In genomic region chr1:219871427-219872057, GRCh38 we compare ENCODE assay signal across 26 cellular contexts. TPM values are rescaled to one million over a fixed set of nuclear protein-coding genes. Genes with fewer than 3 reads are reported as not detected.
DNase-seq lines count a peak whose midpoint lies in the region; ATAC-seq and TF ChIP-seq lines count a peak whose summit lies in the region.
"Had no signal": no experiment of that assay in that cellular context is flagged by ENCODE, and none has a peak within 500 bp of the region (broad histone marks: within the 10 kb centered on the region; RNA-seq: fewer than 3 reads in every experiment).

No MANE protein-coding gene starts in this region.

- H3K36me3 Mint-ChIP-seq in endodermal cell (ENCODE audit: low read depth) = no peaks in the 10 kb centered on the region
- H3K36me3 Mint-ChIP-seq: CD4-positive, alpha-beta memory T cell had no signal

- H3K4me3 ChIP-seq in endodermal cell (ENCODE audit: low read length) = no peak overlapping the region
- H3K4me3 ChIP-seq: A549, SJCRH30 had no signal

- H3K36me3 ChIP-seq in endodermal cell (ENCODE audit: control insufficient read depth, insufficient read depth, low read length) = no peaks in the 10 kb centered on the region
- H3K36me3 ChIP-seq: SJCRH30 had no signal

- H3K9ac ChIP-seq in endodermal cell (ENCODE audit: extremely low read depth, low read length, poor library complexity, severe bottlenecking) = no peak overlapping the region

- no peak overlapping the region for H3K4me3 Mint-ChIP-seq in endodermal cell
- H3K4me3 Mint-ChIP-seq: CD4-positive, alpha-beta memory T cell; IgD-negative memory B cell; T-helper 2 cell treated with Interferon-gamma antibody and Interleukin-4, amounts not matched to agents 5 μg/mL and 100 μg/mL, for 36 hours had no signal

- H3K27ac Mint-ChIP-seq in endodermal cell = no peak overlapping the region
- H3K27ac Mint-ChIP-seq: CD4-positive, alpha-beta memory T cell; IgD-negative memory B cell; T-helper 2 cell treated with Interferon-gamma antibody and Interleukin-4, amounts not matched to agents 5 μg/mL and 100 μg/mL, for 36 hours had no signal

- ATAC-seq in HG03280 (IDR thresholded peaks at IDR 0.05; ENCODE audit: unreplicated experiment) = no peak
- ATAC-seq: HCT116, Right ventricle myocardium inferior had no signal

- DNase-seq in NCI-H82 (lab: John Stamatoyannopoulos, UW) (peak; percentile 23), NCI-H82 treated with DMSO at 0.1 percent for 48 hours (lab: John Stamatoyannopoulos, UW; ENCODE audit: unreplicated experiment) (no peak), NCI-H774 (lab: John Stamatoyannopoulos, UW) (peak; percentile 14), endodermal cell (peak; percentile 44), renal cortical epithelial cell (ENCODE audit: low read depth) (peak; percentile 3), NOMO-1 (lab: John Stamatoyannopoulos, UW; ENCODE audit: unreplicated experiment in 2 of 2) (no peak)
- DNase-seq: AML-193, C1 segment of cervical spinal cord, COR-L47, DMS79 treated with DMSO at 0.1 percent for 48 hours, NCI-H1092, NCI-H1436, NCI-H187 treated with DMSO at 0.1 percent for 48 hours, NCI-H526 treated with DMSO at 0.1 percent for 48 hours, OCI-M1, SJCRH30, T-helper 1 cell had no signal

- H3K27ac ChIP-seq in endodermal cell (ENCODE audit: low read depth, low read length) = no peak overlapping the region
- H3K27ac ChIP-seq: A549, SJCRH30 had no signal

- no peaks in the 10 kb centered on the region for H3K9me3 ChIP-seq in endodermal cell (ENCODE audit: control insufficient read depth, low read length)
- H3K9me3 ChIP-seq: A549, SJCRH30 had no signal

- 52% methylated on average over 3 of the region's 3 CpGs; no CpG with 5 or more reads in 1 of the 2 experiments for WGBS in endodermal cell (ENCODE audit: insufficient coverage in 1 of 2, insufficient read length in 1 of 2), 2 experiments

- H3K4me1 Mint-ChIP-seq in endodermal cell = peaks cover 25% of the 10 kb centered on the region
- H3K4me1 Mint-ChIP-seq: CD4-positive, alpha-beta memory T cell had no signal

- peaks cover 6% of the 10 kb centered on the region for H3K9me3 Mint-ChIP-seq in endodermal cell
- H3K9me3 Mint-ChIP-seq: IgD-negative memory B cell; T-helper 2 cell treated with Interferon-gamma antibody and Interleukin-4, amounts not matched to agents 5 μg/mL and 100 μg/mL, for 36 hours had no signal

- H3K27me3 ChIP-seq in endodermal cell (ENCODE audit: control insufficient read depth, insufficient read depth, low read length, poor library complexity, severe bottlenecking) = no peaks in the 10 kb centered on the region
- H3K27me3 ChIP-seq: SJCRH30 had no signal

- H3K27me3 Mint-ChIP-seq in endodermal cell (ENCODE audit: insufficient read depth) = peaks cover 2% of the 10 kb centered on the region

- no peaks in the 10 kb centered on the region for H3K4me1 ChIP-seq in endodermal cell (ENCODE audit: control insufficient read depth, insufficient read depth, low read length)
- H3K4me1 ChIP-seq: A549, SJCRH30 had no signal

- no peak for TF ChIP-seq CTCF in endodermal cell (conservative IDR thresholded peaks at IDR 0.05)

RNA-seq across cellular contexts. Expression of gene SLC30A10, which starts 56.8 kb away (rescaled TPM):
- total RNA-seq in endodermal cell (under 1 TPM in 1 of 2 donors, not detected in 1; 0.09 TPM), renal cortical epithelial cell (0.05 TPM in 1 of 2 replicates, not detected in the other)
- 0.43 TPM for polyA plus RNA-seq in endodermal cell (2013, experiment 1 of 2)
- 0.29 TPM for polyA plus RNA-seq in endodermal cell (2013, experiment 2 of 2)
- total RNA-seq: CD4-positive, alpha-beta memory T cell; H4; NCI-H460; SJCRH30 had no signal
- polyA plus RNA-seq: CD4-positive, alpha-beta memory T cell; IgD-negative memory B cell had no signal

Comparison
In these comparisons a context has a peak if more than half of its experiments do, and no peak if none do; other contexts are left out.
1. DNase-seq: peak in NCI-H82 (single experiment), NCI-H774 (single experiment), endodermal cell (single experiment) and renal cortical epithelial cell (single experiment); none in NCI-H82 treated with DMSO at 0.1 percent for 48 hours (single experiment) and NOMO-1 (0 of 2).